Comparison of ENCODE assay signal across 2 cellular contexts in the genomic region with DNA sequence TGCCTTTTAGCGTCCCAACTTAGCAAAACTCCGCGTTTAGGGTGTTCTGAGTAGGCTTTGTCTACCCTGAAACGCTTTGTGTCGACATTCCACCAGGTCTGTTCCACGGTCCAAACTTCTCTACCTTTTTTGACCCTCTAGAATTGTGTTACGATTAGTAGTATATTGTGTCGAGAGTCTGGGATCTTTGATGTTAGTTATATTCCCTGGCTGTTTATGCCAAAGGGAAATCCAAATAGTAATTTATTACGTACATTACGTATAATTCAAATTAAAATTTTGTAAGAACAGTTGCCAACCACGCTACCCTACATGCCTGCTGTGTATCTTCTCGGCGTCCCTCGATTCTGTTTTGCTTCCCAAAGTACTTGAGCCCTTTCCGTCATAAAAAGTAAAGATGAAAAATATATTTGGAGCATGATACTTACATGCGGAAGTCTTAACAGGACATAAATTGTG.
TF ChIP-seq lines count a peak whose summit lies in the region.

No MANE protein-coding gene starts in this region.

TF ChIP-seq in GM12878, 131 proteins besides CTCF, POLR2A, EP300 and RAD21:
- TF ChIP-seq ASH2L (IDR thresholded peaks at IDR 0.05; ENCODE audit: borderline replicate concordance, low read depth) (peak; percentile 21; the same call in 1 of the 2 replicates), PAX8 (IDR thresholded peaks at IDR 0.05) (0 out of 2 replicates have a peak, but pooled peaks have one; percentile 6), SREBF1 (IDR thresholded peaks at IDR 0.05; ENCODE audit: low read length) (no peak)

TF ChIP-seq in liver, 16 proteins besides CTCF, POLR2A, EP300 and RAD21:
- TF ChIP-seq HNF4G (IDR thresholded peaks at IDR 0.05) (no peak), GABPA (IDR thresholded peaks at IDR 0.05 in 1 of 2, conservative IDR thresholded peaks at IDR 0.05 in 1 of 2) (no peak), TAF1 (conservative IDR thresholded peaks at IDR 0.05) (peak; percentile 3), JUND (IDR thresholded peaks at IDR 0.05) (no peak)
